26 cellular contexts compared by ENCODE assay signal in genomic region chr2:151407281-151407680, GRCh38. TPM values are rescaled to one million over a fixed set of nuclear protein-coding genes. Genes with fewer than 3 reads are reported as not detected.
"Had no signal": no experiment of that assay in that cellular context is flagged by ENCODE, and none has a peak within 500 bp of the region (broad histone marks: within the 10 kb centered on the region; RNA-seq: fewer than 3 reads in every experiment).

No MANE protein-coding gene starts in this region.

- H3K27ac Mint-ChIP-seq: mesothelial cell of epicardium; naive B cell; natural killer cell; stimulated activated memory B cell treated with anti-CD40 and anti-IgM and Interleukin-4, amounts not matched to agents 10 μg/mL and 1 μg/mL and 100 μg/mL, for 72 hours; stimulated activated naive CD8-positive, alpha-beta T cell treated with anti-CD3 and anti-CD28 coated beads, Interleukin-15, amount 100 ng/mL, for 72 hours had no signal

- H3K36me3 ChIP-seq: vagina had no signal

- H3K4me1 ChIP-seq: psoas muscle, right lobe of liver had no signal

- ATAC-seq: natural killer cell; psoas muscle; right lobe of liver; stimulated activated memory B cell treated with anti-CD40 and anti-IgM and Interleukin-4, amounts not matched to agents 10 μg/mL and 1 μg/mL and 100 μg/mL, for 72 hours; stimulated activated naive CD8-positive, alpha-beta T cell treated with anti-CD3 and anti-CD28 coated beads, Interleukin-15, amount 100 ng/mL, for 72 hours had no signal

- H3K4me3 ChIP-seq: hepatocyte, left ventricle myocardium inferior, lung, psoas muscle, right lobe of liver, smooth muscle cell, tibial nerve, upper lobe of left lung, vagina had no signal

- H2AFZ ChIP-seq: hepatocyte, parathyroid adenoma had no signal

- H3K9me3 Mint-ChIP-seq: mesothelial cell of epicardium; naive B cell; natural killer cell; stimulated activated memory B cell treated with anti-CD40 and anti-IgM and Interleukin-4, amounts not matched to agents 10 μg/mL and 1 μg/mL and 100 μg/mL, for 72 hours; stimulated activated naive CD8-positive, alpha-beta T cell treated with anti-CD3 and anti-CD28 coated beads, Interleukin-15, amount 100 ng/mL, for 72 hours had no signal

- H3K27ac ChIP-seq: hepatocyte, left ventricle myocardium inferior, parathyroid adenoma, psoas muscle, right lobe of liver, tibial nerve, upper lobe of left lung, vagina had no signal

- H3K9ac ChIP-seq: parathyroid adenoma had no signal

- H3K4me2 ChIP-seq: hepatocyte, smooth muscle cell had no signal

- H3K4me3 Mint-ChIP-seq: mesothelial cell of epicardium; natural killer cell; stimulated activated memory B cell treated with anti-CD40 and anti-IgM and Interleukin-4, amounts not matched to agents 10 μg/mL and 1 μg/mL and 100 μg/mL, for 72 hours; stimulated activated naive CD8-positive, alpha-beta T cell treated with anti-CD3 and anti-CD28 coated beads, Interleukin-15, amount 100 ng/mL, for 72 hours had no signal

- H3K27me3 Mint-ChIP-seq: naive B cell; stimulated activated naive CD8-positive, alpha-beta T cell treated with anti-CD3 and anti-CD28 coated beads, Interleukin-15, amount 100 ng/mL, for 72 hours had no signal

- H3K36me3 Mint-ChIP-seq: mesothelial cell of epicardium, naive B cell, natural killer cell had no signal

- DNase-seq: islet precursor cell; left ventricle myocardium inferior; mesendoderm; naive B cell; natural killer cell; nucleus accumbens; psoas muscle; right lobe of liver; stimulated activated CD4-positive, alpha-beta T cell treated with anti-CD3 and anti-CD28 coated beads, Interleukin-1b, Interleukin-23, amount 100 ng/mL, for 48 hours; stimulated activated CD4-positive, alpha-beta T cell treated with anti-CD3 and anti-CD28 coated beads, Interleukin-2, amount 100 ng/mL, for 48 hours; stimulated activated CD4-positive, alpha-beta T cell treated with anti-CD3 and anti-CD28 coated beads, Interleukin-4, amount 100 ng/mL, for 4 hours; stimulated activated CD8-positive, alpha-beta memory T cell treated with anti-CD3 and anti-CD28 coated beads, Interleukin-4, amount 100 ng/mL, for 48 hours; stimulated activated naive CD4-positive, alpha-beta T cell treated with Interleukin-2 at 50 U/mL for 16 hours; stimulated activated naive CD8-positive, alpha-beta T cell treated with anti-CD3 and anti-CD28 coated beads, Interleukin-15, amount 100 ng/mL, for 72 hours; substantia nigra; upper lobe of left lung had no signal

- H3K27me3 ChIP-seq: hepatocyte, right lobe of liver, tibial nerve, upper lobe of left lung, vagina had no signal

- H3K9me3 ChIP-seq: left ventricle myocardium inferior, psoas muscle, right lobe of liver, tibial nerve, upper lobe of left lung, vagina had no signal

RNA-seq across cellular contexts. Expression of gene TNFAIP6, which starts 49.9 kb away (rescaled TPM):
- total RNA-seq: osteocyte had no signal
- polyA plus RNA-seq: neural cell had no signal
